Comparison of ENCODE assay signal across 8 cellular contexts in genomic region chr20:64256282-64256947, GRCh38. TPM values are rescaled to one million over a fixed set of nuclear protein-coding genes. Genes with fewer than 3 reads are reported as not detected.
DNase-seq lines count a peak whose midpoint lies in the region; ATAC-seq lines count a peak whose summit lies in the region.

No MANE protein-coding gene starts in this region.

- H3K27me3 ChIP-seq in BLaER1 treated with 17β-estradiol and CSF1 and Interleukin-3, amounts not matched to agents 10 nM and 100 nM: no peaks in the 10 kb centered on the region
- no peaks in the 10 kb centered on the region; the same call in 1 of the 2 replicates for H3K27me3 ChIP-seq in MG63
- H3K27me3 ChIP-seq in duodenal mucosa (ENCODE audit: control insufficient read depth in 1 of 2, insufficient read depth in 2 of 2, low read length in 2 of 2): no peaks in the 10 kb centered on the region

- no peaks in the 10 kb centered on the region for H3K9me3 Mint-ChIP-seq in natural killer cell treated with Interleukin-12 subunit alpha and Interleukin-12 subunit beta and Interleukin-15 and Interleukin-18, amount 100 ng/mL, for 72 hours

- peaks cover 0 to 17% (median 8%) of the 10 kb centered on the region in 11 experiments; a peak in 6 of 22 replicates for H3K36me3 ChIP-seq in BLaER1 treated with 17β-estradiol and CSF1 and Interleukin-3, amounts not matched to agents 10 nM and 100 nM
- H3K36me3 ChIP-seq in MG63 (no peaks in the 10 kb centered on the region; the same call in 1 of the 2 replicates), duodenal mucosa (ENCODE audit: control insufficient read depth in 1 of 2, insufficient read depth in 2 of 2, low read length in 2 of 2) (peaks cover 0 to 5% of the 10 kb centered on the region in 2 donors)

- peak overlapping the region; percentile 85 for H3K4me3 Mint-ChIP-seq in natural killer cell treated with Interleukin-12 subunit alpha and Interleukin-12 subunit beta and Interleukin-15 and Interleukin-18, amount 100 ng/mL, for 72 hours

- peak overlapping the region; percentile 86 to 98 (median 92) for H3K4me2 ChIP-seq in BLaER1 treated with 17β-estradiol and CSF1 and Interleukin-3, amounts not matched to agents 10 nM and 100 nM

- no peak for ATAC-seq in natural killer cell treated with Interleukin-12 subunit alpha and Interleukin-12 subunit beta and Interleukin-15 and Interleukin-18, amount 100 ng/mL, for 72 hours
- no peak for ATAC-seq in GM19023 (IDR thresholded peaks at IDR 0.05; ENCODE audit: unreplicated experiment)

- peak overlapping the region; percentile 69 to 82 (median 74) for H3K4me3 ChIP-seq in BLaER1 treated with 17β-estradiol and CSF1 and Interleukin-3, amounts not matched to agents 10 nM and 100 nM
- H3K4me3 ChIP-seq in MG63 (peak overlapping the region; percentile 97), duodenal mucosa (ENCODE audit: low read depth in 1 of 2, low read length in 2 of 2) (peak overlapping the region; percentile 75 to 90)

- no peaks in the 10 kb centered on the region for H3K36me3 Mint-ChIP-seq in natural killer cell treated with Interleukin-12 subunit alpha and Interleukin-12 subunit beta and Interleukin-15 and Interleukin-18, amount 100 ng/mL, for 72 hours

- peaks cover 35 to 39% of the 10 kb centered on the region in 2 donors for H3K4me1 Mint-ChIP-seq in natural killer cell treated with Interleukin-12 subunit alpha and Interleukin-12 subunit beta and Interleukin-15 and Interleukin-18, amount 100 ng/mL, for 72 hours (ENCODE audit: low read depth in 2 of 2)

- peaks cover 0 to 2% of the 10 kb centered on the region in 2 donors for H3K27me3 Mint-ChIP-seq in natural killer cell treated with Interleukin-12 subunit alpha and Interleukin-12 subunit beta and Interleukin-15 and Interleukin-18, amount 100 ng/mL, for 72 hours

- H3K27ac Mint-ChIP-seq in natural killer cell treated with Interleukin-12 subunit alpha and Interleukin-12 subunit beta and Interleukin-15 and Interleukin-18, amount 100 ng/mL, for 72 hours: peak overlapping the region; percentile 81 to 91

- peak overlapping the region; percentile 83 to 92 (median 89) for H3K9ac ChIP-seq in BLaER1 treated with 17β-estradiol and CSF1 and Interleukin-3, amounts not matched to agents 10 nM and 100 nM
- H3K9ac ChIP-seq in duodenal mucosa (ENCODE audit: low read depth in 1 of 2, low read length in 2 of 2): peak overlapping the region; percentile 49 to 62

- H3K4me1 ChIP-seq in BLaER1 treated with 17β-estradiol and CSF1 and Interleukin-3, amounts not matched to agents 10 nM and 100 nM: peaks cover 36 to 45% (median 43%) of the 10 kb centered on the region in 10 experiments
- H3K4me1 ChIP-seq in duodenal mucosa (ENCODE audit: control insufficient read depth in 1 of 2, insufficient read depth in 2 of 2, low read length in 2 of 2): peaks cover 14 to 23% of the 10 kb centered on the region in 2 donors

- DNase-seq in MG63 (no peak), NCI-H1092 treated with DMSO at 0.1 percent for 48 hours (lab: John Stamatoyannopoulos, UW) (no peak), SHP77 (lab: John Stamatoyannopoulos, UW) (no peak)
- DNase-seq in natural killer cell treated with Interleukin-12 subunit alpha and Interleukin-12 subunit beta and Interleukin-15 and Interleukin-18, amount 100 ng/mL, for 72 hours (ENCODE audit: low spot score): no peak
- DNase-seq in activated effector memory CD4-positive, alpha-beta T cell treated with Interleukin-2 at 50 U/mL for 16 hours: no peak

- no peaks in the 10 kb centered on the region for H3K9me3 ChIP-seq in BLaER1 treated with 17β-estradiol and CSF1 and Interleukin-3, amounts not matched to agents 10 nM and 100 nM (replicated peaks in 1 of 11)
- H3K9me3 ChIP-seq in MG63 (no peaks in the 10 kb centered on the region), duodenal mucosa (ENCODE audit: control insufficient read depth in 1 of 2, low read length in 2 of 2) (no peaks in the 10 kb centered on the region)

- H3K27ac ChIP-seq in BLaER1 treated with 17β-estradiol and CSF1 and Interleukin-3, amounts not matched to agents 10 nM and 100 nM: peak overlapping the region; percentile 81 to 95 (median 88); a peak in 21 of 22 replicates
- H3K27ac ChIP-seq in duodenal mucosa (ENCODE audit: low read depth, low read length): no peak overlapping the region

- H4K20me1 ChIP-seq in BLaER1 treated with 17β-estradiol and CSF1 and Interleukin-3, amounts not matched to agents 10 nM and 100 nM: peaks cover 0 to 19% (median 4%) of the 10 kb centered on the region in 11 experiments; a peak in 10 of 22 replicates

RNA-seq across cellular contexts. Expression of gene PCMTD2, which starts 0.9 kb away (rescaled TPM):
- 42.4 and 79.3 TPM in 2 replicates for total RNA-seq in MG63 (2014; rRNA removed; shearing (Covaris generic); ENCODE audit: low replicate concordance)
- total RNA-seq in natural killer cell treated with Interleukin-12 subunit alpha and Interleukin-12 subunit beta and Interleukin-15 and Interleukin-18, amount 100 ng/mL, for 72 hours: 10 to 100 TPM; 17.4 to 21.8 TPM
